In the genomic region with DNA sequence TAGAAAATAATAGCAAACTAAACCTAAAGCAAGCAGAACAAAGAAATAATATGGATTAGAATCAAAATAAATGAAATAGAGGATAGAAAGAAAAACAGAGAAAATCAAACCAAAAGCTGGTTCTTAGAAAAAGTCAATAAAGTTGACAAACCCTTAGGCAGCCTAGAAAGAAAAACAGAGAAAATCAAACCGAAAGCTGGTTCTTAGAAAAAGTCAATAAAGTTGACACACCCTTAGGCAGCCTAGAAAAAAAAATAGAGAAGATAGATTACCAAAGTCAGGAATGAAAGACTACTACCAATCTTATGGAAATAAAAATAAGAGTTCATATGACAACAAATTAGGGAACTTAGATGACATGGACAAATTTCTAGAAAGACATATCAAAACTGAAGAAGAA, we compare ENCODE assay signal across 23 cellular contexts.
DNase-seq lines count a peak whose midpoint lies in the region; ATAC-seq, FAIRE-seq and TF ChIP-seq lines count a peak whose summit lies in the region.
"Had no signal": no experiment of that assay in that cellular context is flagged by ENCODE, and none has a peak within 500 bp of the region (broad histone marks: within the 10 kb centered on the region; RNA-seq: fewer than 3 reads in every experiment).

No MANE protein-coding gene starts in this region.

- no peaks in the 10 kb centered on the region for H3K9me2 ChIP-seq in hepatocyte (replicated peaks; ENCODE audit: insufficient read depth)

- TF ChIP-seq POLR2A in right lobe of liver (IDR thresholded peaks at IDR 0.05) (no peak), HepG2 (IDR thresholded peaks at IDR 0.05; ENCODE audit: insufficient read depth in 1 of 2, low read depth in 2 of 2, low read length in 2 of 2) (no peak)

- H3K4me1 Mint-ChIP-seq in T-helper 2 cell treated with Interferon-gamma antibody and Interleukin-4, amounts not matched to agents 5 μg/mL and 100 μg/mL, for 36 hours (ENCODE audit: low read depth) = peaks cover 8% of the 10 kb centered on the region

- H3K27ac ChIP-seq in right lobe of liver = no peak overlapping the region
- no peak overlapping the region for H3K27ac ChIP-seq in HepG2 (ENCODE audit: extremely low read length, insufficient read depth, low read length)
- H3K27ac ChIP-seq in hepatocyte = no peak overlapping the region
- H3K27ac ChIP-seq in pancreas = no peak overlapping the region
- no peak overlapping the region for H3K27ac ChIP-seq in heart right ventricle
- H3K27ac ChIP-seq: 22Rv1, A549, C4-2B, HL-60 had no signal

- H3K4me3 Mint-ChIP-seq in T-helper 2 cell treated with Interferon-gamma antibody and Interleukin-4, amounts not matched to agents 5 μg/mL and 100 μg/mL, for 36 hours = peak overlapping the region; percentile 36
- H3K4me3 Mint-ChIP-seq: CD4-positive, alpha-beta T cell; HFFc6 had no signal

- no peak overlapping the region for H3K4me2 ChIP-seq in HepG2 (ENCODE audit: low read depth, low read length)
- peak overlapping the region; percentile 32 for H3K4me2 ChIP-seq in hepatocyte
- H3K4me2 ChIP-seq: A549 had no signal

- no TSS peak for BruUV-seq in HepG2 (replicated peaks; lab: Mats Ljungman, UMichigan)

- ATAC-seq in right lobe of liver = peak in 3 of 4 donors; percentile 32 to 57 (median 33)
- ATAC-seq in HepG2 = no peak
- ATAC-seq in pancreas = no peak
- no peak for ATAC-seq in heart right ventricle
- ATAC-seq: A549, HCT116 had no signal

- TF ChIP-seq RAD21 in HepG2 (CRISPR knock-in tag; IDR thresholded peaks at IDR 0.05) = no peak

- TF ChIP-seq EP300 in HepG2 (IDR thresholded peaks at IDR 0.05; ENCODE audit: low read depth in 2 of 2, low read length in 2 of 2) (no peak), HepG2 (CRISPR knock-in tag; IDR thresholded peaks at IDR 0.05; ENCODE audit: borderline replicate concordance) (no peak)

- no peak overlapping the region for H2AFZ ChIP-seq in HepG2 (ENCODE audit: low read length)
- no peak overlapping the region for H2AFZ ChIP-seq in hepatocyte

- 31% methylated on average over 1 of the region's 1 CpG for WGBS in right lobe of liver (ENCODE audit: insufficient coverage, low coverage, low lambda C conversion rate, missing lambda C conversion rate)
- 36% methylated on average over 1 of the region's 1 CpG for WGBS in HepG2 (ENCODE audit: low lambda C conversion rate)
- 55% methylated on average over 1 of the region's 1 CpG for WGBS in hepatocyte (ENCODE audit: low lambda C conversion rate, missing lambda C conversion rate)
- 9 to 14% methylated on average over 1 of the region's 1 CpG for WGBS in pancreas, 2 donors
- WGBS in heart right ventricle, 2 donors = 86 to 87% methylated on average over 1 of the region's 1 CpG

- no peaks in the 10 kb centered on the region for H3K4me1 ChIP-seq in right lobe of liver
- peaks cover 6% of the 10 kb centered on the region; the same call in 1 of the 2 replicates for H3K4me1 ChIP-seq in HepG2 (ENCODE audit: insufficient read depth, low read length)
- H3K4me1 ChIP-seq in hepatocyte (ENCODE audit: insufficient read depth) = no peaks in the 10 kb centered on the region
- no peaks in the 10 kb centered on the region for H3K4me1 ChIP-seq in pancreas
- H3K4me1 ChIP-seq in heart right ventricle = no peaks in the 10 kb centered on the region
- H3K4me1 ChIP-seq: A549, Caco-2 had no signal

- H3K4me3 ChIP-seq in right lobe of liver (no peak overlapping the region), HepG2 (replicated peaks in 1 of 3; ENCODE audit: insufficient read depth in 1 of 3, low read depth in 2 of 3, low read length in 3 of 3) (no peak overlapping the region), hepatocyte (no peak overlapping the region), pancreas (no peak overlapping the region), heart right ventricle (no peak overlapping the region)
- H3K4me3 ChIP-seq: A549 had no signal

- no peaks in the 10 kb centered on the region for H3K36me3 ChIP-seq in right lobe of liver
- no peaks in the 10 kb centered on the region for H3K36me3 ChIP-seq in HepG2 (replicated peaks in 1 of 2; ENCODE audit: control insufficient read depth in 1 of 2, insufficient read depth in 2 of 2, low read length in 2 of 2)
- no peaks in the 10 kb centered on the region for H3K36me3 ChIP-seq in hepatocyte (replicated peaks; ENCODE audit: insufficient read depth, low read depth)
- no peaks in the 10 kb centered on the region for H3K36me3 ChIP-seq in pancreas
- H3K36me3 ChIP-seq in heart right ventricle = no peaks in the 10 kb centered on the region

- no peak for DNase-seq in T-helper 2 cell treated with Interferon-gamma antibody and Interleukin-4, amounts not matched to agents 5 μg/mL and 100 μg/mL, for 36 hours (ENCODE audit: low spot score)
- no peak for DNase-seq in T-helper 2 cell
- no peak for DNase-seq in right lobe of liver
- DNase-seq in HepG2 (ENCODE audit: low spot score) = no peak
- no peak for DNase-seq in hepatocyte (ENCODE audit: low spot score)
- DNase-seq in pancreas = no peak
- no peak for DNase-seq in heart right ventricle
- DNase-seq in NCI-H748 (lab: John Stamatoyannopoulos, UW; ENCODE audit: unreplicated experiment) = no peak
- DNase-seq: AML-193; Caco-2; CD4-positive, alpha-beta T cell; GOT3; H7; HFFc6 had no signal

- peaks cover 9% of the 10 kb centered on the region for H3K27me3 Mint-ChIP-seq in T-helper 2 cell treated with Interferon-gamma antibody and Interleukin-4, amounts not matched to agents 5 μg/mL and 100 μg/mL, for 36 hours (ENCODE audit: low read depth)
- H3K27me3 Mint-ChIP-seq: CD4-positive, alpha-beta T cell had no signal

- H3K79me2 ChIP-seq in HepG2 (ENCODE audit: insufficient read depth, low read length) (no peaks in the 10 kb centered on the region), hepatocyte (no peaks in the 10 kb centered on the region)

- TF ChIP-seq CTCF in right lobe of liver (IDR thresholded peaks at IDR 0.05) = no peak
- TF ChIP-seq CTCF in HepG2 (CRISPR knock-in tag; IDR thresholded peaks at IDR 0.05) = no peak
- no peak for TF ChIP-seq CTCF in hepatocyte (IDR thresholded peaks at IDR 0.05; ENCODE audit: poor library complexity)
- TF ChIP-seq CTCF in pancreas (IDR thresholded peaks at IDR 0.05) = no peak
- no peak for TF ChIP-seq CTCF in heart right ventricle (IDR thresholded peaks at IDR 0.05)

- H3K27me3 ChIP-seq in right lobe of liver (no peaks in the 10 kb centered on the region), HepG2 (ENCODE audit: control insufficient read depth in 1 of 2, insufficient read depth in 2 of 2, low read length in 2 of 2) (no peaks in the 10 kb centered on the region), hepatocyte (no peaks in the 10 kb centered on the region), pancreas (no peaks in the 10 kb centered on the region), heart right ventricle (peaks cover 0 to 5% (median 0%) of the 10 kb centered on the region in 7 donors)

- in situ Hi-C loops in HepG2 (cut with HindIII; ENCODE audit: extremely low pct_ligation_motif_present, low pct_unique_long_range_greater_than_20kb) = no loop called here

- peaks cover 23% of the 10 kb centered on the region for H3K36me3 Mint-ChIP-seq in T-helper 2 cell treated with Interferon-gamma antibody and Interleukin-4, amounts not matched to agents 5 μg/mL and 100 μg/mL, for 36 hours (ENCODE audit: low read depth)

- POLR2A ChIA-PET in HepG2 (lab: Yijun Ruan, JAX) = no interaction called here

- H3K9me3 ChIP-seq in right lobe of liver = peaks cover 0 to 5% (median 0%) of the 10 kb centered on the region in 4 donors
- H3K9me3 ChIP-seq in HepG2 (ENCODE audit: low read length) = no peaks in the 10 kb centered on the region; the same call in 1 of the 2 replicates
- peaks cover 7% of the 10 kb centered on the region for H3K9me3 ChIP-seq in hepatocyte (ENCODE audit: low read depth)
- no peaks in the 10 kb centered on the region for H3K9me3 ChIP-seq in pancreas
- H3K9me3 ChIP-seq in heart right ventricle = peaks cover 0 to 34% (median 11%) of the 10 kb centered on the region in 11 donors
- H3K9me3 ChIP-seq: Caco-2 had no signal

- peaks cover 40% of the 10 kb centered on the region for H3K9me3 Mint-ChIP-seq in T-helper 2 cell treated with Interferon-gamma antibody and Interleukin-4, amounts not matched to agents 5 μg/mL and 100 μg/mL, for 36 hours
- H3K9me3 Mint-ChIP-seq: HFFc6 had no signal

- peak overlapping the region; percentile 12 for H3K27ac Mint-ChIP-seq in T-helper 2 cell treated with Interferon-gamma antibody and Interleukin-4, amounts not matched to agents 5 μg/mL and 100 μg/mL, for 36 hours
- H3K27ac Mint-ChIP-seq: CD4-positive, alpha-beta T cell; HFFc6 had no signal

- intact Hi-C loops in right lobe of liver (cut with DNase I) = no loop called here
- intact Hi-C loops in HepG2 (cut with micrococcal nuclease; ENCODE audit: unreplicated experiment) = loop anchor here (5.0 kb wide), 2 partner anchors 106 to 309 kb away; no protein-coding TSS in a partner anchor
- intact Hi-C loops in pancreas (cut with DNase I) = no loop called here
- intact Hi-C loops in heart right ventricle (cut with DNase I) = loop anchor here in 1 of 10 donors (10.0 kb wide), 1 partner anchor 99 kb away; no protein-coding TSS in a partner anchor

- H4K20me1 ChIP-seq in HepG2 (ENCODE audit: insufficient read depth, low read length) (no peaks in the 10 kb centered on the region), hepatocyte (ENCODE audit: insufficient read depth, poor library complexity, severe bottlenecking) (no peaks in the 10 kb centered on the region)

- H3K9ac ChIP-seq in HepG2 (ENCODE audit: insufficient read depth, low read depth, low read length) = no peak overlapping the region

- FAIRE-seq in HepG2 (lab: Jason Lieb, UNC) (no peak), pancreas (lab: Jason Lieb, UNC) (peak; percentile 61)
- FAIRE-seq: D721Med, G401.6, GM12891, GM19239 had no signal

- CTCF ChIA-PET in HepG2 (lab: Yijun Ruan, JAX; ENCODE audit: low intra/inter-chr PET ratio, low total read pairs) = no interaction called here

TF ChIP-seq in HepG2, 621 proteins besides CTCF, POLR2A, EP300 and RAD21 (continues in another document):
- TF ChIP-seq ARNTL (CRISPR knock-in tag; IDR thresholded peaks at IDR 0.05) = no peak
- TF ChIP-seq ZNF232 (CRISPR knock-in tag; IDR thresholded peaks at IDR 0.05; ENCODE audit: borderline replicate concordance) = no peak
- TF ChIP-seq, protein P1, sequence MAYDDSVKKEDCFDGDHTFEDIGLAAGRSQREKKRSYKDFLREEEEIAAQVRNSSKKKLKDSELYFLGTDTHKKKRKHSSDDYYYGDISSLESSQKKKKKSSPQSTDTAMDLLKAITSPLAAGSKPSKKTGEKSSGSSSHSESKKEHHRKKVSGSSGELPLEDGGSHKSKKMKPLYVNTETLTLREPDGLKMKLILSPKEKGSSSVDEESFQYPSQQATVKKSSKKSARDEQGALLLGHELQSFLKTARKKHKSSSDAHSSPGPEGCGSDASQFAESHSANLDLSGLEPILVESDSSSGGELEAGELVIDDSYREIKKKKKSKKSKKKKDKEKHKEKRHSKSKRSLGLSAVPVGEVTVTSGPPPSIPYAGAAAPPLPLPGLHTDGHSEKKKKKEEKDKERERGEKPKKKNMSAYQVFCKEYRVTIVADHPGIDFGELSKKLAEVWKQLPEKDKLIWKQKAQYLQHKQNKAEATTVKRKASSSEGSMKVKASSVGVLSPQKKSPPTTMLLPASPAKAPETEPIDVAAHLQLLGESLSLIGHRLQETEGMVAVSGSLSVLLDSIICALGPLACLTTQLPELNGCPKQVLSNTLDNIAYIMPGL (CRISPR knock-in tag; IDR thresholded peaks at IDR 0.05; ENCODE audit: borderline replicate concordance in 1 of 2, low read depth in 1 of 2) = no peak
- no peak for TF ChIP-seq PPARG (CRISPR knock-in tag; conservative IDR thresholded peaks at IDR 0.05)
- TF ChIP-seq SMC3 (IDR thresholded peaks at IDR 0.05; ENCODE audit: low read length) = no peak

Comparison
In these comparisons a context has a peak if more than half of its experiments do, and no peak if none do; other contexts are left out.
1. ATAC-seq: peak in right lobe of liver (3 of 4); none in HepG2 (single experiment), pancreas (0 of 4) and heart right ventricle (0 of 8).